Comparison of ENCODE assay signal across 26 cellular contexts in the genomic region with DNA sequence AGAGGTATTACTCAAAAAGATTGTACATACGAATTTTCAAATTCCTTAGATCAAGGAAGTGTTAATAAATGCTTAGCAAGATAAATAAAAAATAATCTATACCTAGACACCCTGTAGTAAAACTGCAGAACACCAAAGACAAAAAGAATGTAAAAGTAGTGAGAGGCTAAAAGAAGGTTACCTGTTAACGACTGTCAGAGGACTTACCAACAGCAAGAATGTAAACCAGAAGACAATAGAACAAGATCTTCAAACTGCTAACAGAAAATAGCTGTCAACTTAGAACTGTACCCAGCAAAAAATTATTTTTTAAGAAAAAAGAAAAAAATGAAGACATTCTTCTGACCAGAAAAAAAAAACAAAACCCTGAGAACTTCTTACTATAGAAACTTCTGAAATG. TPM values are rescaled to one million over a fixed set of nuclear protein-coding genes. Genes with fewer than 3 reads are reported as not detected.
DNase-seq lines count a peak whose midpoint lies in the region; ATAC-seq and TF ChIP-seq lines count a peak whose summit lies in the region.
"Had no signal": no experiment of that assay in that cellular context is flagged by ENCODE, and none has a peak within 500 bp of the region (broad histone marks: within the 10 kb centered on the region; RNA-seq: fewer than 3 reads in every experiment).

No MANE protein-coding gene starts in this region.

- no peak for ATAC-seq in T-cell (replicated peaks in 1 of 4)
- no peak for ATAC-seq in natural killer cell treated with Interleukin-12 subunit alpha and Interleukin-12 subunit beta and Interleukin-15 and Interleukin-18, amount 100 ng/mL, for 72 hours
- ATAC-seq in HG03196 (IDR thresholded peaks at IDR 0.05; ENCODE audit: unreplicated experiment): no peak
- ATAC-seq: body of pancreas; left lung; stimulated activated naive B cell treated with anti-CD40 and anti-IgM and Interleukin-4, amounts not matched to agents 10 μg/mL and 1 μg/mL and 100 μg/mL, for 72 hours had no signal

- H3K27ac Mint-ChIP-seq in activated naive CD4-positive, alpha-beta T cell treated with anti-CD3 and anti-CD28 coated beads for 36 hours: peak overlapping the region; percentile 97
- H3K27ac Mint-ChIP-seq in T-cell: peak overlapping the region; percentile 95 to 99
- peak overlapping the region; percentile 94 for H3K27ac Mint-ChIP-seq in activated naive CD8-positive, alpha-beta T cell treated with anti-CD3 and anti-CD28 coated beads for 36 hours
- peak overlapping the region; percentile 98 to 100 for H3K27ac Mint-ChIP-seq in natural killer cell treated with Interleukin-12 subunit alpha and Interleukin-12 subunit beta and Interleukin-15 and Interleukin-18, amount 100 ng/mL, for 72 hours
- H3K27ac Mint-ChIP-seq: stimulated activated naive B cell treated with anti-CD40 and anti-IgM and Interleukin-4, amounts not matched to agents 10 μg/mL and 1 μg/mL and 100 μg/mL, for 72 hours had no signal

- H3K36me3 Mint-ChIP-seq in activated naive CD4-positive, alpha-beta T cell treated with anti-CD3 and anti-CD28 coated beads for 36 hours (ENCODE audit: low read depth): peaks cover 24% of the 10 kb centered on the region
- no peaks in the 10 kb centered on the region for H3K36me3 Mint-ChIP-seq in T-cell
- H3K36me3 Mint-ChIP-seq in activated naive CD8-positive, alpha-beta T cell treated with anti-CD3 and anti-CD28 coated beads for 36 hours: peaks cover 64% of the 10 kb centered on the region
- peaks cover 13% of the 10 kb centered on the region for H3K36me3 Mint-ChIP-seq in natural killer cell treated with Interleukin-12 subunit alpha and Interleukin-12 subunit beta and Interleukin-15 and Interleukin-18, amount 100 ng/mL, for 72 hours
- H3K36me3 Mint-ChIP-seq: stimulated activated naive B cell treated with anti-CD40 and anti-IgM and Interleukin-4, amounts not matched to agents 10 μg/mL and 1 μg/mL and 100 μg/mL, for 72 hours had no signal

- peak overlapping the region; percentile 86 for H3K4me3 Mint-ChIP-seq in activated naive CD4-positive, alpha-beta T cell treated with anti-CD3 and anti-CD28 coated beads for 36 hours
- H3K4me3 Mint-ChIP-seq in T-cell: peak overlapping the region; percentile 61 to 72 (median 64)
- peak overlapping the region; percentile 91 for H3K4me3 Mint-ChIP-seq in activated naive CD8-positive, alpha-beta T cell treated with anti-CD3 and anti-CD28 coated beads for 36 hours
- H3K4me3 Mint-ChIP-seq in natural killer cell treated with Interleukin-12 subunit alpha and Interleukin-12 subunit beta and Interleukin-15 and Interleukin-18, amount 100 ng/mL, for 72 hours: peak overlapping the region; percentile 82
- H3K4me3 Mint-ChIP-seq: stimulated activated naive B cell treated with anti-CD40 and anti-IgM and Interleukin-4, amounts not matched to agents 10 μg/mL and 1 μg/mL and 100 μg/mL, for 72 hours had no signal

- CTCF ChIA-PET in activated naive CD4-positive, alpha-beta T cell treated with anti-CD3 and anti-CD28 coated beads for 36 hours (lab: Charles Lee): interaction anchor here (0.9 to 4.9 kb wide), 5 partner anchors 10 to 254 kb away, joined by 3 to 44 read pairs (median 3); partner anchors contain the start of gene TTF2
- CTCF ChIA-PET in T-cell (lab: Charles Lee): interaction anchor here (0.6 to 1.5 kb wide), 6 partner anchors 9 to 255 kb away, joined by 3 to 6 read pairs (median 4); partner anchors contain the start of gene TTF2 (in 1 of the 2)

- no peak for TF ChIP-seq CTCF in GM10266 (IDR thresholded peaks at IDR 0.05; ENCODE audit: control insufficient read depth, insufficient read depth, low read depth, missing control alignments)

- H3K4me1 Mint-ChIP-seq in activated naive CD4-positive, alpha-beta T cell treated with anti-CD3 and anti-CD28 coated beads for 36 hours (ENCODE audit: low read depth): peaks cover 90% of the 10 kb centered on the region
- H3K4me1 Mint-ChIP-seq in T-cell: peaks cover 75 to 93% (median 92%) of the 10 kb centered on the region in 3 donors
- peaks cover 83% of the 10 kb centered on the region for H3K4me1 Mint-ChIP-seq in activated naive CD8-positive, alpha-beta T cell treated with anti-CD3 and anti-CD28 coated beads for 36 hours
- peaks cover 68 to 84% of the 10 kb centered on the region in 2 donors for H3K4me1 Mint-ChIP-seq in natural killer cell treated with Interleukin-12 subunit alpha and Interleukin-12 subunit beta and Interleukin-15 and Interleukin-18, amount 100 ng/mL, for 72 hours (ENCODE audit: low read depth in 2 of 2)

- intact Hi-C loops in activated naive CD4-positive, alpha-beta T cell treated with anti-CD3 and anti-CD28 coated beads for 36 hours (cut with micrococcal nuclease): no loop called here

- POLR2A ChIA-PET in T-cell (lab: Charles Lee): interaction anchor here (0.7 to 1.3 kb wide), 3 partner anchors 31 to 67 kb away, joined by 3 to 4 read pairs (median 3); no protein-coding TSS in a partner anchor

- H3K9me3 Mint-ChIP-seq in activated naive CD4-positive, alpha-beta T cell treated with anti-CD3 and anti-CD28 coated beads for 36 hours: no peaks in the 10 kb centered on the region
- H3K9me3 Mint-ChIP-seq in T-cell: no peaks in the 10 kb centered on the region
- peaks cover 2% of the 10 kb centered on the region for H3K9me3 Mint-ChIP-seq in activated naive CD8-positive, alpha-beta T cell treated with anti-CD3 and anti-CD28 coated beads for 36 hours
- H3K9me3 Mint-ChIP-seq in natural killer cell treated with Interleukin-12 subunit alpha and Interleukin-12 subunit beta and Interleukin-15 and Interleukin-18, amount 100 ng/mL, for 72 hours: peaks cover 7% of the 10 kb centered on the region

- H3K27me3 Mint-ChIP-seq in activated naive CD4-positive, alpha-beta T cell treated with anti-CD3 and anti-CD28 coated beads for 36 hours (ENCODE audit: low read depth): no peaks in the 10 kb centered on the region
- no peaks in the 10 kb centered on the region for H3K27me3 Mint-ChIP-seq in T-cell
- H3K27me3 Mint-ChIP-seq in activated naive CD8-positive, alpha-beta T cell treated with anti-CD3 and anti-CD28 coated beads for 36 hours: no peaks in the 10 kb centered on the region
- H3K27me3 Mint-ChIP-seq in natural killer cell treated with Interleukin-12 subunit alpha and Interleukin-12 subunit beta and Interleukin-15 and Interleukin-18, amount 100 ng/mL, for 72 hours: no peaks in the 10 kb centered on the region
- H3K27me3 Mint-ChIP-seq: stimulated activated naive B cell treated with anti-CD40 and anti-IgM and Interleukin-4, amounts not matched to agents 10 μg/mL and 1 μg/mL and 100 μg/mL, for 72 hours had no signal

- no peak for DNase-seq in activated naive CD4-positive, alpha-beta T cell treated with anti-CD3 and anti-CD28 coated beads for 36 hours
- DNase-seq in activated naive CD4-positive, alpha-beta T cell treated with anti-CD3 and anti-CD28 coated beads, Interleukin-2, amount 50 U/mL, for 16 hours: no peak
- DNase-seq in T-cell: no peak
- DNase-seq in activated naive CD8-positive, alpha-beta T cell treated with anti-CD3 and anti-CD28 coated beads for 36 hours: no peak
- DNase-seq in natural killer cell treated with Interleukin-12 subunit alpha and Interleukin-12 subunit beta and Interleukin-15 and Interleukin-18, amount 100 ng/mL, for 72 hours (ENCODE audit: low spot score): no peak
- DNase-seq in GM10266 (ENCODE audit: extremely low spot score): no peak
- DNase-seq in activated CD4-positive, CD25-positive, alpha-beta regulatory T cell treated with anti-CD3 and anti-CD28 coated beads, Interleukin-2, amount 50 U/mL, for 72 hours: no peak
- DNase-seq: activated CD4-positive, alpha-beta T cell treated with anti-CD3 and anti-CD28 coated beads, Interleukin-2, amount 50 U/mL, for 1 hour; adrenal gland; body of pancreas; DMS79; hypothalamus; Kasumi-1; left lung; mesenchymal stem cell; MV-4-11; NCI-H1436 treated with DMSO at 0.1 percent for 48 hours; NCI-H446; NCI-H82; nucleus accumbens; sigmoid colon; stimulated activated CD4-positive, alpha-beta T cell treated with anti-CD3 and anti-CD28 coated beads, Interleukin-4, amount 100 ng/mL, for 4 hours; stimulated activated naive B cell treated with anti-CD40 and anti-IgM and Interleukin-4, amounts not matched to agents 10 μg/mL and 1 μg/mL and 100 μg/mL, for 72 hours had no signal

RNA-seq across cellular contexts. Expression of gene CD2, which starts 51.2 kb away (rescaled TPM):
- total RNA-seq in activated naive CD4-positive, alpha-beta T cell treated with anti-CD3 and anti-CD28 coated beads for 36 hours: 100 to 1,000 TPM; 251 to 264 TPM
- 100 to 1,000 TPM; 119 to 209 (median 158) TPM for total RNA-seq in T-cell
- 100 to 1,000 TPM; 291 TPM for total RNA-seq in activated naive CD8-positive, alpha-beta T cell treated with anti-CD3 and anti-CD28 coated beads for 36 hours
- 100 to 1,000 TPM in 1 of 2 donors, 10 to 100 TPM in 1; 71.4 to 140 TPM for total RNA-seq in natural killer cell treated with Interleukin-12 subunit alpha and Interleukin-12 subunit beta and Interleukin-15 and Interleukin-18, amount 100 ng/mL, for 72 hours
- total RNA-seq: cerebellum, myocyte had no signal
